8 cellular contexts compared by ENCODE assay signal in genomic region chr1:12152106-12152891, GRCh38. TPM values are rescaled to one million over a fixed set of nuclear protein-coding genes. Genes with fewer than 3 reads are reported as not detected.
A peak's percentile ranks its signal among the peaks of the same experiment; 100 is the strongest.
DNase-seq lines count a peak whose midpoint lies in the region; ATAC-seq lines count a peak whose summit lies in the region.

No MANE protein-coding gene starts in this region.

- peak overlapping the region; percentile 61 for H3K4me3 Mint-ChIP-seq in activated CD4-positive, alpha-beta T cell treated with anti-CD3 and anti-CD28 coated beads, Interleukin-2, amount 10 ng/mL, durations not matched to agents 24 days and 14 days
- no peak overlapping the region for H3K4me3 Mint-ChIP-seq in activated CD4-positive, alpha-beta memory T cell treated with anti-CD3 and anti-CD28 coated beads for 36 hours
- H3K4me3 Mint-ChIP-seq in stimulated activated memory B cell treated with anti-CD40 and anti-IgM and Interleukin-4, amounts not matched to agents 10 μg/mL and 1 μg/mL and 100 μg/mL, for 72 hours, result peak overlapping the region; percentile 19

- peaks cover 10% of the 10 kb centered on the region for H3K36me3 Mint-ChIP-seq in activated CD4-positive, alpha-beta T cell treated with anti-CD3 and anti-CD28 coated beads, Interleukin-2, amount 10 ng/mL, durations not matched to agents 24 days and 14 days (ENCODE audit: low read depth)
- H3K36me3 Mint-ChIP-seq in activated CD4-positive, alpha-beta memory T cell treated with anti-CD3 and anti-CD28 coated beads for 36 hours, result peaks cover 9% of the 10 kb centered on the region
- peaks cover 4% of the 10 kb centered on the region for H3K36me3 Mint-ChIP-seq in stimulated activated memory B cell treated with anti-CD40 and anti-IgM and Interleukin-4, amounts not matched to agents 10 μg/mL and 1 μg/mL and 100 μg/mL, for 72 hours

- no peak for DNase-seq in activated CD4-positive, alpha-beta T cell treated with anti-CD3 and anti-CD28 coated beads, Interleukin-2, amount 10 ng/mL, durations not matched to agents 24 days and 14 days
- DNase-seq in activated CD4-positive, alpha-beta T cell treated with anti-CD3 and anti-CD28 coated beads, Interleukin-2, amount 50 U/mL, for 48 hours, result no peak
- no peak for DNase-seq in activated CD4-positive, alpha-beta memory T cell treated with anti-CD3 and anti-CD28 coated beads for 36 hours
- DNase-seq in NCI-H2171 (lab: John Stamatoyannopoulos, UW) (no peak), NCI-H1105 treated with DMSO at 0.1 percent for 48 hours (lab: John Stamatoyannopoulos, UW) (no peak), NCI-H1436 (lab: John Stamatoyannopoulos, UW) (no peak)

- intact Hi-C loops in activated CD4-positive, alpha-beta T cell treated with anti-CD3 and anti-CD28 coated beads, Interleukin-2, amount 10 ng/mL, durations not matched to agents 24 days and 14 days (cut with micrococcal nuclease), result no loop called here
- intact Hi-C loops in activated CD4-positive, alpha-beta memory T cell treated with anti-CD3 and anti-CD28 coated beads for 36 hours (cut with micrococcal nuclease), result loop anchor here (5.0 kb wide), 1 partner anchor 65 kb away; no protein-coding TSS in a partner anchor

- no peaks in the 10 kb centered on the region for H3K27me3 Mint-ChIP-seq in activated CD4-positive, alpha-beta T cell treated with anti-CD3 and anti-CD28 coated beads, Interleukin-2, amount 10 ng/mL, durations not matched to agents 24 days and 14 days
- H3K27me3 Mint-ChIP-seq in activated CD4-positive, alpha-beta memory T cell treated with anti-CD3 and anti-CD28 coated beads for 36 hours, result no peaks in the 10 kb centered on the region
- no peaks in the 10 kb centered on the region for H3K27me3 Mint-ChIP-seq in stimulated activated memory B cell treated with anti-CD40 and anti-IgM and Interleukin-4, amounts not matched to agents 10 μg/mL and 1 μg/mL and 100 μg/mL, for 72 hours

- H3K4me1 Mint-ChIP-seq in activated CD4-positive, alpha-beta T cell treated with anti-CD3 and anti-CD28 coated beads, Interleukin-2, amount 10 ng/mL, durations not matched to agents 24 days and 14 days, result peaks cover 81% of the 10 kb centered on the region
- peaks cover 88% of the 10 kb centered on the region for H3K4me1 Mint-ChIP-seq in activated CD4-positive, alpha-beta memory T cell treated with anti-CD3 and anti-CD28 coated beads for 36 hours (ENCODE audit: low read depth)
- H3K4me1 Mint-ChIP-seq in stimulated activated memory B cell treated with anti-CD40 and anti-IgM and Interleukin-4, amounts not matched to agents 10 μg/mL and 1 μg/mL and 100 μg/mL, for 72 hours, result peaks cover 92% of the 10 kb centered on the region

- H3K27ac Mint-ChIP-seq in activated CD4-positive, alpha-beta T cell treated with anti-CD3 and anti-CD28 coated beads, Interleukin-2, amount 10 ng/mL, durations not matched to agents 24 days and 14 days, result peak overlapping the region; percentile 91
- peak overlapping the region; percentile 90 for H3K27ac Mint-ChIP-seq in activated CD4-positive, alpha-beta memory T cell treated with anti-CD3 and anti-CD28 coated beads for 36 hours
- H3K27ac Mint-ChIP-seq in stimulated activated memory B cell treated with anti-CD40 and anti-IgM and Interleukin-4, amounts not matched to agents 10 μg/mL and 1 μg/mL and 100 μg/mL, for 72 hours, result peak overlapping the region; percentile 90

- POLR2A ChIA-PET in activated CD4-positive, alpha-beta memory T cell treated with anti-CD3 and anti-CD28 coated beads for 36 hours (lab: Charles Lee), result interaction anchor here (1.0 to 4.8 kb wide), 4 partner anchors 9 to 25 kb away, joined by 3 to 39 read pairs (median 6); no protein-coding TSS in a partner anchor

- CTCF ChIA-PET in activated CD4-positive, alpha-beta memory T cell treated with anti-CD3 and anti-CD28 coated beads for 36 hours (lab: Charles Lee), result interaction anchor here (0.6 to 1.2 kb wide), 2 partner anchors 25 to 115 kb away, joined by 3 read pairs; no protein-coding TSS in a partner anchor

- H3K9me3 Mint-ChIP-seq in activated CD4-positive, alpha-beta T cell treated with anti-CD3 and anti-CD28 coated beads, Interleukin-2, amount 10 ng/mL, durations not matched to agents 24 days and 14 days, result peaks cover 9% of the 10 kb centered on the region
- H3K9me3 Mint-ChIP-seq in activated CD4-positive, alpha-beta memory T cell treated with anti-CD3 and anti-CD28 coated beads for 36 hours, result peaks cover 13% of the 10 kb centered on the region
- no peaks in the 10 kb centered on the region for H3K9me3 Mint-ChIP-seq in stimulated activated memory B cell treated with anti-CD40 and anti-IgM and Interleukin-4, amounts not matched to agents 10 μg/mL and 1 μg/mL and 100 μg/mL, for 72 hours

- ATAC-seq in HG02852 (IDR thresholded peaks at IDR 0.05; ENCODE audit: unreplicated experiment), result peak; percentile 55
- ATAC-seq in stimulated activated memory B cell treated with anti-CD40 and anti-IgM and Interleukin-4, amounts not matched to agents 10 μg/mL and 1 μg/mL and 100 μg/mL, for 72 hours, result peak; percentile 93

RNA-seq across cellular contexts. Expression of gene TNFRSF1B, which starts 14.5 kb away (rescaled TPM):
- 145 TPM in 2 replicates for total RNA-seq in activated CD4-positive, alpha-beta T cell treated with anti-CD3 and anti-CD28 coated beads, Interleukin-2, amount 10 ng/mL, durations not matched to agents 24 days and 14 days
- total RNA-seq in activated CD4-positive, alpha-beta memory T cell treated with anti-CD3 and anti-CD28 coated beads for 36 hours, result 100 to 1,000 TPM; 201 to 211 TPM
